ENCODE assay signal across 5 cellular contexts in genomic region chr11:62197400-62197799, GRCh38. TPM values are rescaled to one million over a fixed set of nuclear protein-coding genes. Genes with fewer than 3 reads are reported as not detected.
"Had no signal": no experiment of that assay in that cellular context is flagged by ENCODE, and none has a peak within 500 bp of the region (broad histone marks: within the 10 kb centered on the region; RNA-seq: fewer than 3 reads in every experiment).

No MANE protein-coding gene starts in this region.

RNA-seq across cellular contexts. Expression of gene SCGB1D1, which starts 7.4 kb away (rescaled TPM):
- total RNA-seq: HepG2, HT-29, HT1080, IMR-90 had no signal
- polyA plus RNA-seq: HepG2, IgD-negative memory B cell, IMR-90 had no signal

RNA-seq across cellular contexts. Expression of gene SCGB2A1, which starts 11.1 kb away (rescaled TPM):
- total RNA-seq: HepG2, HT-29, HT1080, IMR-90 had no signal
- polyA plus RNA-seq: HepG2, IgD-negative memory B cell, IMR-90 had no signal

RNA-seq across cellular contexts. Expression of gene SCGB1D2, which starts 44.6 kb away (rescaled TPM):
- total RNA-seq: HepG2, HT-29, HT1080, IMR-90 had no signal
- polyA plus RNA-seq: HepG2, IgD-negative memory B cell, IMR-90 had no signal
